Comparison of ENCODE assay signal across 8 cellular contexts in the genomic region with DNA sequence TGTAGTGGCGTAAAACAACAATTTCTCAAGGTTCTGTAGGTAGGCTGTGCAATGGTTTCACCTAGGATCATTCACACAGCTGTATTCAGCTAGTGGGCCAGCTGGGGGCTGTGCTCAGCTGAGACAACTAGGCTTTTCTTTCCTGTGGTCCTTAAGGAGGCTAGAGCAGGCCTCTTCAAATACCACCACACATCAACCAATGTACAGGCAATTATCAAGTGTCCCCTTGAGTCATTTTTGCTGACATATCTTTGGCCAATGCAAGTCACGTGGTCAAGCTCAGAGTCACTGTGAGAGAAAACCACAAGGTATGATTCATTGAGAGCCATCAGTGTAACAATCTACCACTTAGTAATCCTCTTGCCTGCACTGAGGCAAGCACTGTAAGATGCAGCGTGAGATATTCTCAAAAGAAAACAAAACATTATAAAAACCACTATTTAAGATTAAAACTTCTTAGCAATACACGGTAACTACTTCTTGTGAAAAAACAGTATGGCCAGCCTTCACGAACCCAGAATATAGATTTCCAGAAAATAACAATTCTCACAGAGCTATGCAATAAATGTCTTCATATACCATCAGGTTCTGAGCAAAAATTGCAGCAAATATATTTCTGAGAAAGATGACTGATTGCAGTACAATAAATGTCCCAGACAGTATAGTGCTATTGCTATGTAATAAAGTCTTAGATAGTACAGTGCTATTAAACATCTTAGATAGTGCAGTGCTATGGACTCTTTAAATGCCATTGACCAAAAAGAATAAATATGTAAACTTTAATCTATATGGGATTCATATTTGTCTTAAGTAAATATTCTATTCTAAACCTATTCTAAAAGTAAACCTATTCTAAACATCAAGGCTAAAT. TPM values are rescaled to one million over a fixed set of nuclear protein-coding genes. Genes with fewer than 3 reads are reported as not detected.
A peak's percentile ranks its signal among the peaks of the same experiment; 100 is the strongest.
DNase-seq lines count a peak whose midpoint lies in the region; ATAC-seq, FAIRE-seq and TF ChIP-seq lines count a peak whose summit lies in the region.

No MANE protein-coding gene starts in this region.

- H3K27ac ChIP-seq in SJSA1, result no peak overlapping the region
- H3K27ac ChIP-seq in GM12878 (ENCODE audit: control insufficient read depth, insufficient read depth), result no peak overlapping the region
- H3K27ac ChIP-seq in small intestine (ENCODE audit: low read depth in 1 of 2, low read length in 1 of 2), result no peak overlapping the region
- H3K27ac ChIP-seq in aorta (ENCODE audit: low read depth in 1 of 2, low read length in 2 of 2), result no peak overlapping the region

- POLR2A ChIA-PET in GM12878 (lab: Charles Lee), result no interaction called here

- TF ChIP-seq CTCF in HFFc6 (IDR thresholded peaks at IDR 0.05), result no peak
- no peak for TF ChIP-seq CTCF in GM12878 (IDR thresholded peaks at IDR 0.05 in 2 of 3, conservative IDR thresholded peaks at IDR 0.05 in 1 of 3; ENCODE audit: control insufficient read depth in 2 of 3, extremely low read depth in 1 of 3, insufficient read depth in 1 of 3, low read depth in 3 of 3, low read length in 3 of 3)

- ATAC-seq in GM12878, result peak; percentile 83
- ATAC-seq in aorta (ENCODE audit: low FRiP score), result no peak

- no peaks in the 10 kb centered on the region for H3K36me3 ChIP-seq in SJSA1
- no peaks in the 10 kb centered on the region; a peak in 1 of 4 replicates for H3K36me3 ChIP-seq in GM12878 (ENCODE audit: control insufficient read depth in 2 of 2, insufficient read depth in 2 of 2, low read length in 1 of 2)
- no peaks in the 10 kb centered on the region for H3K36me3 ChIP-seq in small intestine (ENCODE audit: control insufficient read depth in 2 of 2, insufficient read depth in 2 of 2, low read length in 2 of 2)
- peaks cover 5% of the 10 kb centered on the region in 2 donors for H3K36me3 ChIP-seq in aorta (ENCODE audit: control insufficient read depth in 1 of 2, insufficient read depth in 2 of 2, low read length in 1 of 2)

- H3K4me2 ChIP-seq in GM12878 (ENCODE audit: control insufficient read depth, insufficient read depth), result no peak overlapping the region

- peaks cover 27% of the 10 kb centered on the region for H3K4me1 Mint-ChIP-seq in HFFc6 (ENCODE audit: low read depth)

- no peak overlapping the region for H3K4me3 ChIP-seq in SJSA1
- H3K4me3 ChIP-seq in GM12878, result no peak overlapping the region
- H3K4me3 ChIP-seq in small intestine (ENCODE audit: low read depth in 1 of 2, low read length in 2 of 2), result no peak overlapping the region
- no peak overlapping the region for H3K4me3 ChIP-seq in aorta (ENCODE audit: low read length in 2 of 2)

- CTCF ChIA-PET in GM12878 (lab: Yijun Ruan, JAX), result interaction anchor here (1.0 kb wide), 1 partner anchor 9 kb away, joined by 3 read pairs; no protein-coding TSS in a partner anchor

- DNase-seq in AML-193 (lab: John Stamatoyannopoulos, UW) (peak; percentile 82 to 83), HFFc6 (peak; percentile 97), SJSA1 (ENCODE audit: low read depth in 1 of 2, low spot score in 2 of 2) (peak; percentile 78 to 81), GM12878 (ENCODE audit: low read depth, low spot score) (peak; percentile 9), small intestine (peak; percentile 47), T-helper 9 cell (no peak), NCI-H2171 (lab: John Stamatoyannopoulos, UW) (no peak), aorta (no peak)

- intact Hi-C loops in GM12878 (cut with micrococcal nuclease; ENCODE audit: unreplicated experiment), result no loop called here
- intact Hi-C loops in aorta (cut with DNase I), result no loop called here

- H2AFZ ChIP-seq in GM12878 (ENCODE audit: control insufficient read depth, low read depth, low read length), result no peak overlapping the region

- peaks cover 17% of the 10 kb centered on the region for H3K36me3 Mint-ChIP-seq in HFFc6 (ENCODE audit: low read depth)

- no peak for TF ChIP-seq RAD21 in GM12878 (IDR thresholded peaks at IDR 0.05; ENCODE audit: insufficient read depth, low read depth, low read length)

- H3K27me3 ChIP-seq in SJSA1 (replicated peaks) (no peaks in the 10 kb centered on the region), GM12878 (replicated peaks in 1 of 2; ENCODE audit: control insufficient read depth in 2 of 2, insufficient read depth in 2 of 2, low read length in 1 of 2) (no peaks in the 10 kb centered on the region), small intestine (ENCODE audit: control insufficient read depth in 2 of 2, insufficient read depth in 2 of 2, low read length in 2 of 2) (no peaks in the 10 kb centered on the region), aorta (ENCODE audit: control insufficient read depth in 1 of 2, insufficient read depth in 2 of 2, low read length in 1 of 2) (no peaks in the 10 kb centered on the region)

- H3K4me1 ChIP-seq in SJSA1 (replicated peaks) (peaks cover 9% of the 10 kb centered on the region), GM12878 (ENCODE audit: control insufficient read depth, insufficient read depth, low read length) (no peaks in the 10 kb centered on the region), small intestine (ENCODE audit: control insufficient read depth in 2 of 2, insufficient read depth in 1 of 2, low read depth in 1 of 2, low read length in 1 of 2) (peaks cover 0 to 2% of the 10 kb centered on the region in 2 donors), aorta (ENCODE audit: control insufficient read depth in 1 of 2, insufficient read depth in 2 of 2, low read length in 2 of 2) (no peaks in the 10 kb centered on the region)

- BruUV-seq in GM12878 (replicated peaks; lab: Mats Ljungman, UMichigan), result no TSS peak

- 66% methylated on average over 5 of the region's 5 CpGs for WGBS in GM12878 (ENCODE audit: insufficient coverage, insufficient replicate concordance, low lambda C conversion rate, missing lambda C conversion rate)
- WGBS in small intestine, 3 donors, result 76 to 79% (median 79%) methylated on average over 5 of the region's 5 CpGs
- 83 to 85% methylated on average over 5 of the region's 5 CpGs for WGBS in aorta, 2 donors

- H3K27ac Mint-ChIP-seq in HFFc6, result peak overlapping the region; percentile 48

- peak overlapping the region; percentile 65 for H3K4me3 Mint-ChIP-seq in HFFc6

- FAIRE-seq in GM12878 (lab: Jason Lieb, UNC) (no peak), small intestine (lab: Jason Lieb, UNC) (no peak)

- H3K9ac ChIP-seq in GM12878 (ENCODE audit: control insufficient read depth, insufficient read depth, low read length), result no peak overlapping the region

- no peak for TF ChIP-seq POLR2A in GM12878 (IDR thresholded peaks at IDR 0.05; ENCODE audit: low read depth, low read length)

- H3K9me3 Mint-ChIP-seq in HFFc6, result no peaks in the 10 kb centered on the region

- SMC1A ChIA-PET in GM12878 (lab: Charles Lee; ENCODE audit: uncharacterized antibody, unreplicated experiment), result interaction anchor here (1.0 kb wide), 2 partner anchors 10 to 13 kb away, joined by 3 read pairs; no protein-coding TSS in a partner anchor

- RAD21 ChIA-PET in GM12878 (lab: Charles Lee; ENCODE audit: unreplicated experiment), result interaction anchor here (1.0 kb wide), 1 partner anchor 11 kb away, joined by 4 read pairs; no protein-coding TSS in a partner anchor

- no peaks in the 10 kb centered on the region for H4K20me1 ChIP-seq in GM12878 (ENCODE audit: control insufficient read depth, insufficient read depth)

- no peak for TF ChIP-seq EP300 in GM12878 (IDR thresholded peaks at IDR 0.05; ENCODE audit: borderline replicate concordance in 1 of 2, control insufficient read depth in 1 of 2, low read depth in 2 of 2, low read length in 2 of 2)

- in situ Hi-C loops in GM12878 (cut with MboI), result no loop called here

- no peaks in the 10 kb centered on the region for H3K9me3 ChIP-seq in SJSA1 (replicated peaks)
- no peaks in the 10 kb centered on the region for H3K9me3 ChIP-seq in GM12878 (replicated peaks; ENCODE audit: control insufficient read depth, insufficient read depth, low read length)
- no peaks in the 10 kb centered on the region for H3K9me3 ChIP-seq in small intestine (ENCODE audit: control insufficient read depth, low read depth)
- no peaks in the 10 kb centered on the region for H3K9me3 ChIP-seq in aorta (ENCODE audit: control insufficient read depth, low read length)

- H3K79me2 ChIP-seq in GM12878 (ENCODE audit: control insufficient read depth, insufficient read depth, low read length), result no peaks in the 10 kb centered on the region

- no peaks in the 10 kb centered on the region for H3K27me3 Mint-ChIP-seq in HFFc6 (ENCODE audit: insufficient read depth)

RNA-seq across cellular contexts. Expression of a gene that starts 55.3 kb away (rescaled TPM):
- 10 to 100 TPM; 16.0 to 22.2 (median 18.7) TPM for total RNA-seq in HFFc6 (2021; fragmentation: NEBNext Ultra II Directional; extraction: Animal tissue kit (Norgen Biotek cat#: 25700))
- total RNA-seq in SJSA1 (2014; rRNA removed; shearing (Covaris generic)), result 20.6 and 44.6 TPM in 2 replicates
- total RNA-seq in GM12878 (2013; cell fraction: nucleolus; rRNA removed), result 29.5 and 31.7 TPM in 2 replicates
- total RNA-seq in GM12878 (2014; rRNA removed) (1.5 and 2.1 TPM in 2 replicates), GM12878 (2014; rRNA removed; fragmentation: Illumina TruSeq; extraction: Trizol) (5.4 and 6.2 TPM in 2 replicates), GM12878 (2021) (3.7 and 4.2 TPM in 2 replicates), aorta (10 to 100 TPM; 13.3 to 23.5 TPM)
- polyA plus RNA-seq in GM12878 (2011; ENCODE audit: low read depth), result 5.6 TPM
- polyA plus RNA-seq in GM12878 (2011; rRNA removed) (15.6 and 24.6 TPM in 2 replicates), GM12878 (2014; fragmentation: Illumina TruSeq; extraction: Trizol) (6.6 and 7.2 TPM in 2 replicates), GM12878 (2014; fragmentation: Nextera tagmentation; extraction: Ambion mirVana) (1 to 10 TPM; 8.0 to 8.1 TPM), GM12878 (2014; rRNA removed) (4.5 and 5.5 TPM in 2 replicates), GM12878 (2016; fragmentation: Nextera tagmentation; extraction: Ambion mirVana) (1 to 10 TPM; 7.2 to 8.2 TPM), small intestine (10 to 100 TPM in 1 of 3 donors, 1 to 10 TPM in 2; 2.2 to 12.0 (median 5.7) TPM), aorta (10 to 100 TPM; 14.7 to 20.7 TPM)
- polyA plus RNA-seq in GM12878 (2011; cell fraction: cytosol; rRNA removed), result 5.2 and 6.3 TPM in 2 replicates
- polyA plus RNA-seq in GM12878 (2011; cell fraction: nucleus; rRNA removed), result 9.5 and 10.0 TPM in 2 replicates
- 9.5 and 20.3 TPM in 2 replicates for polyA plus RNA-seq in GM12878 (2012)
- 13.1 TPM in 2 replicates for polyA minus RNA-seq in GM12878 (2011; rRNA and poly(A)+ RNA removed)
- polyA minus RNA-seq in GM12878 (2011; cell fraction: cytosol; rRNA and poly(A)+ RNA removed), result 4.8 and 7.8 TPM in 2 replicates
- 14.9 and 20.8 TPM in 2 replicates for polyA minus RNA-seq in GM12878 (2011; cell fraction: nucleus; rRNA and poly(A)+ RNA removed)

RNA-seq across cellular contexts. Expression of a gene that starts 55.7 kb away (rescaled TPM):
- 10 to 100 TPM; 33.2 to 37.3 (median 35.9) TPM for total RNA-seq in HFFc6 (2021; fragmentation: NEBNext Ultra II Directional; extraction: Animal tissue kit (Norgen Biotek cat#: 25700))
- total RNA-seq in SJSA1 (2014; rRNA removed; shearing (Covaris generic)), result 36.3 and 37.1 TPM in 2 replicates
- total RNA-seq in GM12878 (2013; cell fraction: nucleolus; rRNA removed), result 27.4 and 31.8 TPM in 2 replicates
- 6.6 and 9.2 TPM in 2 replicates for total RNA-seq in GM12878 (2014; rRNA removed)
- total RNA-seq in GM12878 (2014; rRNA removed; fragmentation: Illumina TruSeq; extraction: Trizol), result 8.9 and 10.0 TPM in 2 replicates
- 7.0 and 7.2 TPM in 2 replicates for total RNA-seq in GM12878 (2021)
- polyA plus RNA-seq in GM12878 (2011; ENCODE audit: low read depth), result 4.6 TPM
- polyA plus RNA-seq in GM12878 (2011; rRNA removed), result 11.9 and 21.5 TPM in 2 replicates
- polyA plus RNA-seq in GM12878 (2011; cell fraction: cytosol; rRNA removed), result 3.5 and 4.5 TPM in 2 replicates
- polyA plus RNA-seq in GM12878 (2011; cell fraction: nucleus; rRNA removed), result 9.5 TPM in 2 replicates
- polyA plus RNA-seq in GM12878 (2012), result 4.2 and 6.4 TPM in 2 replicates
- 9.1 and 11.2 TPM in 2 replicates for polyA plus RNA-seq in GM12878 (2014; fragmentation: Illumina TruSeq; extraction: Trizol)
- polyA plus RNA-seq in GM12878 (2014; fragmentation: Nextera tagmentation; extraction: Ambion mirVana), result 1 to 10 TPM; 6.4 to 9.4 TPM
- 4.1 and 5.1 TPM in 2 replicates for polyA plus RNA-seq in GM12878 (2014; rRNA removed)
- 10 to 100 TPM; 10.2 to 11.7 TPM for polyA plus RNA-seq in GM12878 (2016; fragmentation: Nextera tagmentation; extraction: Ambion mirVana)
- 10.1 and 13.7 TPM in 2 replicates for polyA minus RNA-seq in GM12878 (2011; rRNA and poly(A)+ RNA removed)
- 4.6 and 4.8 TPM in 2 replicates for polyA minus RNA-seq in GM12878 (2011; cell fraction: cytosol; rRNA and poly(A)+ RNA removed)
- polyA minus RNA-seq in GM12878 (2011; cell fraction: nucleus; rRNA and poly(A)+ RNA removed), result 13.8 and 16.6 TPM in 2 replicates
- polyA plus RNA-seq in small intestine, result 10 to 100 TPM in 2 of 3 donors, 1 to 10 TPM in 1; 9.2 to 13.4 (median 10.5) TPM
- total RNA-seq in aorta, result 10 to 100 TPM; 26.7 to 27.3 TPM
- polyA plus RNA-seq in aorta, result 10 to 100 TPM; 14.9 to 26.5 TPM

Comparison
In these comparisons a context has a peak if more than half of its experiments do, and no peak if none do; other contexts are left out.
1. DNase-seq: peak in AML-193 (2 of 2), HFFc6 (single experiment), SJSA1 (2 of 2), GM12878 (single experiment) and small intestine (single experiment); none in T-helper 9 cell (single experiment), NCI-H2171 (single experiment) and aorta (0 of 2).